ENCODE assay signal across 8 cellular contexts in genomic region chr19:58543826-58544590, GRCh38. TPM values are rescaled to one million over a fixed set of nuclear protein-coding genes. Genes with fewer than 3 reads are reported as not detected.
DNase-seq lines count a peak whose midpoint lies in the region; ATAC-seq and TF ChIP-seq lines count a peak whose summit lies in the region.

TRIM28 (plus strand) TSS chr19:58544064; CDS start chr19:58544758, 694 bp downstream.

- TF ChIP-seq CTCF in GM12875 (IDR thresholded peaks at IDR 0.05; ENCODE audit: borderline replicate concordance, insufficient read depth, low read depth, low read length) = no peak
- TF ChIP-seq CTCF in left ventricle myocardium inferior (IDR thresholded peaks at IDR 0.05; ENCODE audit: borderline replicate concordance) = peak; percentile 21

- intact Hi-C loops in left ventricle myocardium inferior (cut with micrococcal nuclease) = no loop called here

- H3K36me3 ChIP-seq in adipocyte (ENCODE audit: control insufficient read depth, insufficient read depth, low read length, severe bottlenecking) (peaks cover 20% of the 10 kb centered on the region), left ventricle myocardium inferior (peaks cover 35% of the 10 kb centered on the region)

- H3K9me3 ChIP-seq in adipocyte (ENCODE audit: control insufficient read depth, low read length) (no peaks in the 10 kb centered on the region), left ventricle myocardium inferior (replicated peaks) (no peaks in the 10 kb centered on the region)

- H3K9ac ChIP-seq in adipocyte (ENCODE audit: low read length) = peak within 1 kb of the TSS; percentile 95

- DNase-seq in RKO (ENCODE audit: low spot score) (peak; percentile 99), adipocyte (ENCODE audit: low read depth) (peak; percentile 99), left ventricle myocardium inferior (peak; percentile 98), retina (peak; percentile 99), NCI-H526 treated with DMSO at 0.1 percent for 48 hours (lab: John Stamatoyannopoulos, UW) (no peak)
- no peak for DNase-seq in stimulated activated naive CD4-positive, alpha-beta T cell (lab: John Stamatoyannopoulos, UW)

- peaks cover 4% of the 10 kb centered on the region for H3K27me3 ChIP-seq in adipocyte (replicated peaks; ENCODE audit: control insufficient read depth, insufficient read depth, low read length)
- no peaks in the 10 kb centered on the region for H3K27me3 ChIP-seq in left ventricle myocardium inferior (ENCODE audit: low read depth)

- ATAC-seq in HG02759 (IDR thresholded peaks at IDR 0.05; ENCODE audit: unreplicated experiment) = peak; percentile 78

- peak within 1 kb of the TSS; percentile 97 for H3K27ac ChIP-seq in left ventricle myocardium inferior (replicated peaks)

- H3K4me1 ChIP-seq in adipocyte (ENCODE audit: control insufficient read depth, insufficient read depth, low read length) = peaks cover 17% of the 10 kb centered on the region
- peaks cover 37% of the 10 kb centered on the region for H3K4me1 ChIP-seq in left ventricle myocardium inferior

- H3K4me3 ChIP-seq in GM12875 (ENCODE audit: low read depth, low read length) (peak within 1 kb of the TSS; percentile 99), adipocyte (ENCODE audit: low read length) (peak within 1 kb of the TSS; percentile 95), left ventricle myocardium inferior (peak within 1 kb of the TSS; percentile 81)

RNA-seq across cellular contexts. Expression of gene TRIM28, which starts in this region (rescaled TPM):
- 136 TPM for total RNA-seq in left ventricle myocardium inferior

Comparison
In these comparisons a context has a peak if more than half of its experiments do, and no peak if none do; other contexts are left out.
1. DNase-seq: peak in RKO (single experiment), adipocyte (single experiment), left ventricle myocardium inferior (single experiment) and retina (single experiment); none in NCI-H526 treated with DMSO at 0.1 percent for 48 hours (single experiment) and stimulated activated naive CD4-positive, alpha-beta T cell (0 of 6).
2. Peak in every context shown above with its lines, with median percentiles within 50 percentile points of each other: H3K4me3 ChIP-seq.